8 cellular contexts compared by ENCODE assay signal in genomic region chr6:105179244-105180065, GRCh38. TPM values are rescaled to one million over a fixed set of nuclear protein-coding genes. Genes with fewer than 3 reads are reported as not detected.
DNase-seq lines count a peak whose midpoint lies in the region; ATAC-seq and TF ChIP-seq lines count a peak whose summit lies in the region.

TSS of gene POPDC3 (minus strand) at chr6:105180014. CDS start at chr6:105161909, 18,105 bp downstream.

- peak within 1 kb of the TSS; percentile 67 for H3K4me3 Mint-ChIP-seq in activated T-helper 1 cell treated with anti-CD3 and anti-CD28 coated beads, Interleukin-12 subunit alpha, Interleukin-12 subunit beta, Interleukin-2, Interleukin-4 antibody, amounts not matched to agents 30 ng/mL and 10 ng/mL and 1 ng/mL, durations not matched to agents 14 hours and 24 hours and 36 hours
- H3K4me3 Mint-ChIP-seq in progenitor cell of endocrine pancreas (ENCODE audit: low read depth): peak within 1 kb of the TSS; percentile 72

- H3K4me2 ChIP-seq in Karpas-422 (ENCODE audit: low read depth, low read length, poor library complexity, severe bottlenecking): no peak within 1 kb of the TSS

- DNase-seq in NCI-H2081 (lab: John Stamatoyannopoulos, UW) (peak; percentile 29 to 46), NCI-H2081 treated with DMSO at 0.1 percent for 48 hours (lab: John Stamatoyannopoulos, UW) (no peak), left cardiac atrium (peak; percentile 20), progenitor cell of endocrine pancreas (ENCODE audit: low spot score, unreplicated experiment) (peak; percentile 46), Karpas-422 (no peak), cerebellar nuclear complex (lab: John Stamatoyannopoulos, UW) (no peak)
- no peak for DNase-seq in activated T-helper 1 cell treated with anti-CD3 and anti-CD28 coated beads, Interleukin-12 subunit alpha, Interleukin-12 subunit beta, Interleukin-2, Interleukin-4 antibody, amounts not matched to agents 30 ng/mL and 10 ng/mL and 1 ng/mL, durations not matched to agents 14 hours and 24 hours and 36 hours (ENCODE audit: low spot score)

- no peaks in the 10 kb centered on the region for H3K79me2 ChIP-seq in Karpas-422 (ENCODE audit: low read length)

- H3K4me3 ChIP-seq in Karpas-422 (ENCODE audit: low read length): no peak within 1 kb of the TSS

- peak; percentile 40 for TF ChIP-seq CTCF in progenitor cell of endocrine pancreas (IDR thresholded peaks at IDR 0.05; ENCODE audit: unreplicated experiment)

- H3K36me3 Mint-ChIP-seq in activated T-helper 1 cell treated with anti-CD3 and anti-CD28 coated beads, Interleukin-12 subunit alpha, Interleukin-12 subunit beta, Interleukin-2, Interleukin-4 antibody, amounts not matched to agents 30 ng/mL and 10 ng/mL and 1 ng/mL, durations not matched to agents 14 hours and 24 hours and 36 hours (ENCODE audit: low read depth): peaks cover 1% of the 10 kb centered on the region
- H3K36me3 Mint-ChIP-seq in progenitor cell of endocrine pancreas (ENCODE audit: insufficient read depth): no peaks in the 10 kb centered on the region

- H3K27ac ChIP-seq in Karpas-422 (ENCODE audit: low read length): no peak within 1 kb of the TSS

- H3K36me3 ChIP-seq in Karpas-422 (ENCODE audit: insufficient read depth, low read length): no peaks in the 10 kb centered on the region

- intact Hi-C loops in activated T-helper 1 cell treated with anti-CD3 and anti-CD28 coated beads, Interleukin-12 subunit alpha, Interleukin-12 subunit beta, Interleukin-2, Interleukin-4 antibody, amounts not matched to agents 30 ng/mL and 10 ng/mL and 1 ng/mL, durations not matched to agents 14 hours and 24 hours and 36 hours (cut with micrococcal nuclease): no loop called here
- intact Hi-C loops in left cardiac atrium (cut with DNase I): loop anchor here in 1 of 2 donors (5.0 kb wide), 1 partner anchor 78 kb away; no protein-coding TSS in a partner anchor

- peaks cover 5% of the 10 kb centered on the region for H3K4me1 Mint-ChIP-seq in activated T-helper 1 cell treated with anti-CD3 and anti-CD28 coated beads, Interleukin-12 subunit alpha, Interleukin-12 subunit beta, Interleukin-2, Interleukin-4 antibody, amounts not matched to agents 30 ng/mL and 10 ng/mL and 1 ng/mL, durations not matched to agents 14 hours and 24 hours and 36 hours (ENCODE audit: low read depth)
- H3K4me1 Mint-ChIP-seq in progenitor cell of endocrine pancreas (ENCODE audit: low read depth): peaks cover 16% of the 10 kb centered on the region

- H3K27ac Mint-ChIP-seq in activated T-helper 1 cell treated with anti-CD3 and anti-CD28 coated beads, Interleukin-12 subunit alpha, Interleukin-12 subunit beta, Interleukin-2, Interleukin-4 antibody, amounts not matched to agents 30 ng/mL and 10 ng/mL and 1 ng/mL, durations not matched to agents 14 hours and 24 hours and 36 hours: no peak within 1 kb of the TSS
- peak within 1 kb of the TSS; percentile 56 for H3K27ac Mint-ChIP-seq in progenitor cell of endocrine pancreas

- H3K4me1 ChIP-seq in Karpas-422 (ENCODE audit: low read length): no peaks in the 10 kb centered on the region

- H3K9me2 ChIP-seq in Karpas-422 (replicated peaks; ENCODE audit: insufficient read depth, low read length): no peaks in the 10 kb centered on the region

- ATAC-seq in HG03354 (IDR thresholded peaks at IDR 0.05; ENCODE audit: poor library complexity, severe bottlenecking, unreplicated experiment): peak; percentile 61
- ATAC-seq in left cardiac atrium: peak; percentile 77 to 90

- H3K9ac ChIP-seq in Karpas-422 (ENCODE audit: low read length): no peak within 1 kb of the TSS

- H3K27me3 Mint-ChIP-seq in activated T-helper 1 cell treated with anti-CD3 and anti-CD28 coated beads, Interleukin-12 subunit alpha, Interleukin-12 subunit beta, Interleukin-2, Interleukin-4 antibody, amounts not matched to agents 30 ng/mL and 10 ng/mL and 1 ng/mL, durations not matched to agents 14 hours and 24 hours and 36 hours (ENCODE audit: insufficient read depth): peaks cover 58% of the 10 kb centered on the region
- H3K27me3 Mint-ChIP-seq in progenitor cell of endocrine pancreas: peaks cover 26% of the 10 kb centered on the region

- no peaks in the 10 kb centered on the region for H4K20me1 ChIP-seq in Karpas-422 (ENCODE audit: insufficient read depth, low read depth, low read length)

- no peaks in the 10 kb centered on the region for H3K27me3 ChIP-seq in Karpas-422 (ENCODE audit: low read length)

- no peaks in the 10 kb centered on the region for H3K9me3 ChIP-seq in Karpas-422 (ENCODE audit: low read length)

- H2AFZ ChIP-seq in Karpas-422 (ENCODE audit: low read length): no peak within 1 kb of the TSS

- no peaks in the 10 kb centered on the region for H3K9me3 Mint-ChIP-seq in activated T-helper 1 cell treated with anti-CD3 and anti-CD28 coated beads, Interleukin-12 subunit alpha, Interleukin-12 subunit beta, Interleukin-2, Interleukin-4 antibody, amounts not matched to agents 30 ng/mL and 10 ng/mL and 1 ng/mL, durations not matched to agents 14 hours and 24 hours and 36 hours
- no peaks in the 10 kb centered on the region for H3K9me3 Mint-ChIP-seq in progenitor cell of endocrine pancreas (ENCODE audit: low read depth)

RNA-seq across cellular contexts. Expression of gene POPDC3, which starts in this region (rescaled TPM):
- total RNA-seq in activated T-helper 1 cell treated with anti-CD3 and anti-CD28 coated beads, Interleukin-12 subunit alpha, Interleukin-12 subunit beta, Interleukin-2, Interleukin-4 antibody, amounts not matched to agents 30 ng/mL and 10 ng/mL and 1 ng/mL, durations not matched to agents 14 hours and 24 hours and 36 hours: not detected in 2 replicates
- total RNA-seq in left cardiac atrium (10 to 100 TPM; 34.5 to 35.5 TPM), progenitor cell of endocrine pancreas (1.3 and 2.3 TPM in 2 replicates)
- not detected in 2 replicates for total RNA-seq in Karpas-422 (2014; rRNA removed; shearing (Covaris generic); ENCODE audit: low replicate concordance)

Comparison
In these comparisons a context has a peak if more than half of its experiments do, and no peak if none do; other contexts are left out.
1. RNA of gene POPDC3 (total RNA-seq): 34.5 to 35.5 TPM in left cardiac atrium; 1.3 to 2.3 TPM in progenitor cell of endocrine pancreas, not detected in activated T-helper 1 cell treated with anti-CD3 and anti-CD28 coated beads, Interleukin-12 subunit alpha, Interleukin-12 subunit beta, Interleukin-2, Interleukin-4 antibody, amounts not matched to agents 30 ng/mL and 10 ng/mL and 1 ng/mL, durations not matched to agents 14 hours and 24 hours and 36 hours and not detected in Karpas-422; every median in the first group is over 10 times any median in the second.
2. DNase-seq: peak in NCI-H2081 (2 of 2), left cardiac atrium (single experiment) and progenitor cell of endocrine pancreas (single experiment); none in NCI-H2081 treated with DMSO at 0.1 percent for 48 hours (single experiment), activated T-helper 1 cell treated with anti-CD3 and anti-CD28 coated beads, Interleukin-12 subunit alpha, Interleukin-12 subunit beta, Interleukin-2, Interleukin-4 antibody, amounts not matched to agents 30 ng/mL and 10 ng/mL and 1 ng/mL, durations not matched to agents 14 hours and 24 hours and 36 hours (single experiment), Karpas-422 (single experiment) and cerebellar nuclear complex (0 of 2).